24 cellular contexts compared by ENCODE assay signal in genomic region chr2:223519471-223519870, GRCh38.
DNase-seq lines count a peak whose midpoint lies in the region; TF ChIP-seq lines count a peak whose summit lies in the region.
"Had no signal": no experiment of that assay in that cellular context is flagged by ENCODE, and none has a peak within 500 bp of the region (broad histone marks: within the 10 kb centered on the region; RNA-seq: fewer than 3 reads in every experiment).

No MANE protein-coding gene starts in this region.

- no peaks in the 10 kb centered on the region for H3K9me3 ChIP-seq in smooth muscle cell (replicated peaks; ENCODE audit: low read depth)
- H3K9me3 ChIP-seq: BE2C, BLaER1 had no signal

- H3K4me1 ChIP-seq in smooth muscle cell (ENCODE audit: low read depth), result no peaks in the 10 kb centered on the region
- H3K4me1 ChIP-seq: BE2C, BLaER1 had no signal

- no peaks in the 10 kb centered on the region for H3K79me2 ChIP-seq in smooth muscle cell (ENCODE audit: low read depth)

- no peak overlapping the region for H3K27ac ChIP-seq in smooth muscle cell (ENCODE audit: low read depth)
- H3K27ac ChIP-seq: BLaER1 had no signal

- H2AFZ ChIP-seq in smooth muscle cell (ENCODE audit: low read depth), result no peak overlapping the region

- DNase-seq in LHCN-M2 (ENCODE audit: low read depth) (peak; percentile 61), NCI-H226 (peak; percentile 16), foreskin melanocyte (peak; percentile 40), smooth muscle cell (lab: John Stamatoyannopoulos, UW; ENCODE audit: unreplicated experiment) (no peak), amniotic stem cell (lab: John Stamatoyannopoulos, UW) (no peak), activated T-cell treated with anti-CD3 and anti-CD28 coated beads for 4 hours (no peak), mesenteric fat pad (ENCODE audit: low spot score) (no peak)
- DNase-seq in activated CD8-positive, alpha-beta memory T cell treated with anti-CD3 and anti-CD28 coated beads, Interleukin-2, amount 50 U/mL, for 48 hours, result no peak
- DNase-seq: 8988T; ACHN; BE2C; C1 segment of cervical spinal cord; CD4-positive, alpha-beta memory T cell; CD4-positive, CD25-positive, alpha-beta regulatory T cell; CD8-positive, alpha-beta memory T cell; COR-L47; DMS 273 treated with DMSO at 0.1 percent for 48 hours; DMS153; DMS53; DMS79; DND-41; EL; GDM1 had no signal

- H3K36me3 ChIP-seq in smooth muscle cell (ENCODE audit: low read depth), result no peaks in the 10 kb centered on the region
- H3K36me3 ChIP-seq: BE2C, BLaER1 had no signal

- H3K27me3 ChIP-seq in smooth muscle cell (ENCODE audit: low read depth), result no peaks in the 10 kb centered on the region
- H3K27me3 ChIP-seq: BE2C, BLaER1 had no signal

- no peaks in the 10 kb centered on the region for H4K20me1 ChIP-seq in smooth muscle cell (ENCODE audit: low read depth)
- H4K20me1 ChIP-seq: BLaER1 had no signal

- TF ChIP-seq CTCF in smooth muscle cell (IDR thresholded peaks at IDR 0.05; ENCODE audit: borderline replicate concordance, insufficient read depth, poor library complexity, severe bottlenecking), result no peak

- H3K4me3 ChIP-seq in smooth muscle cell, result no peak overlapping the region
- H3K4me3 ChIP-seq: BLaER1 had no signal

- no peak overlapping the region for H3K9ac ChIP-seq in smooth muscle cell (ENCODE audit: low read depth)
- H3K9ac ChIP-seq: BLaER1 had no signal

- H3F3A ChIP-seq in smooth muscle cell (ENCODE audit: low read depth), result no peaks in the 10 kb centered on the region

- peak overlapping the region; percentile 1 for H3K4me2 ChIP-seq in smooth muscle cell
- H3K4me2 ChIP-seq: BLaER1 had no signal

Comparison
In these comparisons a context has a peak if more than half of its experiments do, and no peak if none do; other contexts are left out.
1. DNase-seq: peak in LHCN-M2 (single experiment), NCI-H226 (single experiment) and foreskin melanocyte (single experiment); none in smooth muscle cell (single experiment), amniotic stem cell (single experiment), activated T-cell treated with anti-CD3 and anti-CD28 coated beads for 4 hours (single experiment), mesenteric fat pad (single experiment) and activated CD8-positive, alpha-beta memory T cell treated with anti-CD3 and anti-CD28 coated beads, Interleukin-2, amount 50 U/mL, for 48 hours (single experiment).